33 cellular contexts compared by ENCODE assay signal in the genomic region with DNA sequence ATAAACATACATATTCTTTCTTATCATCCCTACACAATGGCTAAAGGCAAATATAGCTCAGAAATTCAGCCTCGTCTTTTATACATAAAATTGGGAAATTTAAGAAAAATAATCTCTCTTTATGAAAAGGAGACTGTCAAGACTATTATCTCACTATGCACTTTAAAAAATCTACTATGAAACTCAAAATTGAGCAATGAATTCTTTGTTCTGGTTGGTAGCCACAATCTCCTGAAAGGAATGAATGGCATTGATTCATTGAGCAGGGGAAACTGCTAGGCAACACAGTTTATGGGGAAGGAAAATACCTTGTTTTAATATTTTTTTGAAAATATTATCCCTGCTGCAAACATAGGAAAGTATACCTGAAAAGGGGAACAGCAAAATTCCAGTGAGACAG.
"Had no signal": no experiment of that assay in that cellular context is flagged by ENCODE, and none has a peak within 500 bp of the region (broad histone marks: within the 10 kb centered on the region; RNA-seq: fewer than 3 reads in every experiment).

No MANE protein-coding gene starts in this region.

- H3K36me3 Mint-ChIP-seq: activated CD4-positive, alpha-beta memory T cell treated with anti-CD3 and anti-CD28 coated beads for 36 hours; activated naive CD8-positive, alpha-beta T cell treated with anti-CD3 and anti-CD28 coated beads, Interleukin-2, amount 10 ng/mL, durations not matched to agents 7 days and 5 days; brain had no signal

- H3K4me3 Mint-ChIP-seq: activated B cell treated with CpG ODN at 0.5 μM for 24 hours; activated CD4-positive, alpha-beta memory T cell treated with anti-CD3 and anti-CD28 coated beads for 36 hours; activated CD4-positive, alpha-beta T cell treated with anti-CD3 and anti-CD28 coated beads, Interleukin-2, amount 10 ng/mL, durations not matched to agents 24 days and 14 days; activated CD8-positive, alpha-beta T cell treated with anti-CD3 and anti-CD28 coated beads for 36 hours; activated naive CD4-positive, alpha-beta T cell treated with anti-CD3 and anti-CD28 coated beads for 36 hours; activated naive CD8-positive, alpha-beta T cell treated with anti-CD3 and anti-CD28 coated beads, Interleukin-2, amount 10 ng/mL, durations not matched to agents 7 days and 5 days; activated naive CD8-positive, alpha-beta T cell treated with anti-CD3 and anti-CD28 coated beads, Interleukin-2, amount 50 U/mL, for 24 hours; activated T-helper 1 cell treated with anti-CD3 and anti-CD28 coated beads, Interleukin-12 subunit alpha, Interleukin-12 subunit beta, Interleukin-2, Interleukin-4 antibody, amounts not matched to agents 30 ng/mL and 10 ng/mL and 1 ng/mL, durations not matched to agents 14 hours and 24 hours and 36 hours; activated T-helper 17 cell treated with anti-CD3 and anti-CD28 coated beads, Interleukin-2, amount 50 U/mL, for 72 hours; brain; central memory CD8-positive, alpha-beta T cell; T-helper 1 cell treated with Interleukin-12 subunit alpha and Interleukin-12 subunit beta and Interleukin-4 antibody, amounts not matched to agents 30 μg/mL and 1 μg/mL, for 36 hours; T-helper 2 cell treated with Interferon-gamma antibody and Interleukin-4, amounts not matched to agents 5 μg/mL and 100 μg/mL, for 36 hours had no signal

- ATAC-seq: activated CD8-positive, alpha-beta T cell treated with anti-CD3 and anti-CD28 coated beads for 36 hours; activated naive CD4-positive, alpha-beta T cell treated with anti-CD3 and anti-CD28 coated beads, Interleukin-2, amount 50 U/mL, for 72 hours; activated naive CD8-positive, alpha-beta T cell treated with anti-CD3 and anti-CD28 coated beads, Interleukin-2, amount 50 U/mL, for 24 hours; activated T-helper 17 cell treated with anti-CD3 and anti-CD28 coated beads, Interleukin-2, amount 50 U/mL, for 72 hours had no signal

- H3K4me1 Mint-ChIP-seq: activated B cell treated with CpG ODN at 0.5 μM for 24 hours; activated CD4-positive, alpha-beta T cell treated with anti-CD3 and anti-CD28 coated beads, Interleukin-2, amount 10 ng/mL, durations not matched to agents 24 days and 14 days; activated naive CD8-positive, alpha-beta T cell treated with anti-CD3 and anti-CD28 coated beads, Interleukin-2, amount 10 ng/mL, durations not matched to agents 7 days and 5 days; activated naive CD8-positive, alpha-beta T cell treated with anti-CD3 and anti-CD28 coated beads, Interleukin-2, amount 50 U/mL, for 24 hours; activated T-helper 17 cell treated with anti-CD3 and anti-CD28 coated beads, Interleukin-2, amount 50 U/mL, for 72 hours; brain; central memory CD8-positive, alpha-beta T cell had no signal

- H3K9me3 Mint-ChIP-seq: activated CD4-positive, alpha-beta T cell treated with anti-CD3 and anti-CD28 coated beads, Interleukin-2, amount 10 ng/mL, durations not matched to agents 24 days and 14 days had no signal

- DNase-seq: activated B cell treated with CpG ODN at 0.5 μM for 24 hours; activated CD4-positive, alpha-beta memory T cell treated with anti-CD3 and anti-CD28 coated beads for 36 hours; activated CD4-positive, alpha-beta T cell treated with anti-CD3 and anti-CD28 coated beads for 4 hours; activated CD4-positive, alpha-beta T cell treated with anti-CD3 and anti-CD28 coated beads, Interleukin-2, amount 10 ng/mL, durations not matched to agents 24 days and 14 days; activated CD4-positive, alpha-beta T cell treated with anti-CD3 and anti-CD28 coated beads, Interleukin-2, amount 50 U/mL, for 1 hour; activated CD4-positive, alpha-beta T cell treated with anti-CD3 and anti-CD28 coated beads, Interleukin-2, amount 50 U/mL, for 4 hours; activated CD4-positive, CD25-positive, alpha-beta regulatory T cell treated with anti-CD3 and anti-CD28 coated beads, Interleukin-2, amount 50 U/mL, for 72 hours; activated CD8-positive, alpha-beta memory T cell treated with anti-CD3 and anti-CD28 coated beads, Interleukin-2, amount 50 U/mL, for 4 hours; activated CD8-positive, alpha-beta T cell treated with anti-CD3 and anti-CD28 coated beads for 36 hours; activated effector memory CD4-positive, alpha-beta T cell treated with anti-CD3 and anti-CD28 coated beads, Interleukin-2, amount 50 U/mL, for 16 hours; activated gamma-delta T cell treated with Interleukin-2 at 50 U/mL for 16 hours; activated naive CD4-positive, alpha-beta T cell; activated naive CD4-positive, alpha-beta T cell treated with anti-CD3 and anti-CD28 coated beads for 36 hours; activated naive CD4-positive, alpha-beta T cell treated with anti-CD3 and anti-CD28 coated beads, Interleukin-2, amount 50 U/mL, for 16 hours; activated naive CD8-positive, alpha-beta T cell treated with anti-CD3 and anti-CD28 coated beads, Interleukin-2, amount 10 ng/mL, durations not matched to agents 7 days and 5 days; activated naive CD8-positive, alpha-beta T cell treated with anti-CD3 and anti-CD28 coated beads, Interleukin-2, amount 50 U/mL, for 24 hours; activated T-cell treated with anti-CD3 and anti-CD28 coated beads for 4 hours; activated T-cell treated with anti-CD3 and anti-CD28 coated beads, Interleukin-2, amount 50 U/mL, for 1 hour; activated T-cell treated with anti-CD3 and anti-CD28 coated beads, Interleukin-2, amount 50 U/mL, for 48 hours; amygdala; anterior cingulate cortex; caudate nucleus; cerebellar nuclear complex; T-helper 1 cell; T-helper 2 cell; T-helper 9 cell had no signal

- H3K27ac Mint-ChIP-seq: activated B cell treated with CpG ODN at 0.5 μM for 24 hours; activated CD4-positive, alpha-beta memory T cell treated with anti-CD3 and anti-CD28 coated beads for 36 hours; activated CD4-positive, alpha-beta T cell treated with anti-CD3 and anti-CD28 coated beads, Interleukin-2, amount 10 ng/mL, durations not matched to agents 24 days and 14 days; activated CD8-positive, alpha-beta T cell treated with anti-CD3 and anti-CD28 coated beads for 36 hours; activated naive CD4-positive, alpha-beta T cell treated with anti-CD3 and anti-CD28 coated beads for 36 hours; activated naive CD4-positive, alpha-beta T cell treated with anti-CD3 and anti-CD28 coated beads, Interleukin-2, amount 50 U/mL, for 72 hours; activated naive CD8-positive, alpha-beta T cell treated with anti-CD3 and anti-CD28 coated beads, Interleukin-2, amount 10 ng/mL, durations not matched to agents 7 days and 5 days; activated naive CD8-positive, alpha-beta T cell treated with anti-CD3 and anti-CD28 coated beads, Interleukin-2, amount 50 U/mL, for 24 hours; activated T-helper 1 cell treated with anti-CD3 and anti-CD28 coated beads, Interleukin-12 subunit alpha, Interleukin-12 subunit beta, Interleukin-2, Interleukin-4 antibody, amounts not matched to agents 30 ng/mL and 10 ng/mL and 1 ng/mL, durations not matched to agents 14 hours and 24 hours and 36 hours; activated T-helper 17 cell treated with anti-CD3 and anti-CD28 coated beads, Interleukin-2, amount 50 U/mL, for 72 hours; brain; T-helper 1 cell treated with Interleukin-12 subunit alpha and Interleukin-12 subunit beta and Interleukin-4 antibody, amounts not matched to agents 30 μg/mL and 1 μg/mL, for 36 hours; T-helper 2 cell treated with Interferon-gamma antibody and Interleukin-4, amounts not matched to agents 5 μg/mL and 100 μg/mL, for 36 hours had no signal

- H3K27me3 Mint-ChIP-seq: activated B cell treated with CpG ODN at 0.5 μM for 24 hours; activated CD4-positive, alpha-beta memory T cell treated with anti-CD3 and anti-CD28 coated beads for 36 hours; activated CD4-positive, alpha-beta T cell treated with anti-CD3 and anti-CD28 coated beads, Interleukin-2, amount 10 ng/mL, durations not matched to agents 24 days and 14 days; activated CD8-positive, alpha-beta T cell treated with anti-CD3 and anti-CD28 coated beads for 36 hours; brain; central memory CD8-positive, alpha-beta T cell had no signal
